Comparison of ENCODE assay signal across 19 cellular contexts in the genomic region with DNA sequence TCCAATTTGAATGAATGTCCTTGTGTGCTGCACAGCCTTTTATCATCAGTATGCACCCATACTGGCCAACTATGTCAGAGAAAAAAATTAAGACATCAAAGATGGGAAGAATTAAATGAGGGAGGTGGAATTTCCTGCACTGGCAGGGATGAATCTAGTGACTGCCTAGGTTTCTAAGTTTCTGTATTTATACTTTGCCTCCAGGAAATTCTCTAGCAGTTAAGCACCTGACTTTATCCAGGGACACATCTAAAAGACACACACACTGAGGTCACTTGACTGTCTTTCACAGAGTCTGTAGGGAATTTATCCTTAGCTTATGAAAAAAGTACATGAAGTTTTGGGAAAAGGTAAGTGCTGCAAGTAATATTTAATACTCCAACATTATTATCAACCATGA.
DNase-seq lines count a peak whose midpoint lies in the region; ATAC-seq, FAIRE-seq and TF ChIP-seq lines count a peak whose summit lies in the region.
"Had no signal": no experiment of that assay in that cellular context is flagged by ENCODE, and none has a peak within 500 bp of the region (broad histone marks: within the 10 kb centered on the region; RNA-seq: fewer than 3 reads in every experiment).

No MANE protein-coding gene starts in this region.

- no peak overlapping the region for H3K4ac ChIP-seq in IMR-90 (ENCODE audit: low read depth, low read length)

- H2AK9ac ChIP-seq in IMR-90 (replicated peaks; ENCODE audit: low read depth, low read length, poor library complexity): no peak overlapping the region

- no peaks in the 10 kb centered on the region for H3K27me3 ChIP-seq in IMR-90 (ENCODE audit: control insufficient read depth, insufficient read depth, low read length)
- no peaks in the 10 kb centered on the region for H3K27me3 ChIP-seq in PC-3 (ENCODE audit: low read length)
- no peaks in the 10 kb centered on the region for H3K27me3 ChIP-seq in tibial artery
- H3K27me3 ChIP-seq: BE2C had no signal

- TF ChIP-seq RAD21 in A549 (conservative IDR thresholded peaks at IDR 0.05 in 1 of 2, IDR thresholded peaks at IDR 0.05 in 1 of 2): no peak
- TF ChIP-seq RAD21 in IMR-90 (IDR thresholded peaks at IDR 0.05; ENCODE audit: low read length): no peak

- no peak for DNase-seq in A549 (ENCODE audit: low read depth in 1 of 2, low spot score in 1 of 2)
- DNase-seq in IMR-90: no peak
- peak; percentile 19 for DNase-seq in PC-3
- DNase-seq in epithelial cell of prostate (ENCODE audit: low read depth, low spot score): no peak
- no peak for DNase-seq in tibial artery
- no peak for DNase-seq in coronary artery (ENCODE audit: low spot score)
- no peak for DNase-seq in NCI-H2196 treated with DMSO at 0.1 percent for 48 hours (lab: John Stamatoyannopoulos, UW; ENCODE audit: unreplicated experiment)
- DNase-seq: BE2C; CD4-positive, alpha-beta memory T cell; DMS153; DMS79 treated with DMSO at 0.1 percent for 48 hours; GOT3 had no signal

- H3K56ac ChIP-seq in IMR-90 (ENCODE audit: extremely low read depth, insufficient read depth, low read length): no peak overlapping the region

- in situ Hi-C loops in IMR-90 (cut with MboI; ENCODE audit: low sequenced_read_pairs): no loop called here

- FAIRE-seq in A549 (lab: Jason Lieb, UNC): no peak
- FAIRE-seq: G401.6, GM12891, HepG2, HTR-8/SVneo had no signal

- H2BK15ac ChIP-seq in IMR-90 (ENCODE audit: low read depth, low read length): no peak overlapping the region

- H4K5ac ChIP-seq in IMR-90 (ENCODE audit: low read depth, low read length): no peak overlapping the region

- H3F3A ChIP-seq in PC-3 (ENCODE audit: low read length, unreplicated experiment): no peaks in the 10 kb centered on the region

- H4K20me1 ChIP-seq in IMR-90 (ENCODE audit: insufficient read depth, low read length): no peaks in the 10 kb centered on the region
- H4K20me1 ChIP-seq in PC-3 (ENCODE audit: low read length): no peaks in the 10 kb centered on the region

- no peaks in the 10 kb centered on the region for H3K9me1 ChIP-seq in IMR-90 (ENCODE audit: insufficient read depth, low read length)

- TF ChIP-seq CTCF in A549 (IDR thresholded peaks at IDR 0.05) (no peak), IMR-90 (conservative IDR thresholded peaks at IDR 0.05; ENCODE audit: low read depth, low read length) (no peak), PC-3 (conservative IDR thresholded peaks at IDR 0.05; ENCODE audit: low read depth, low read length) (no peak), tibial artery (IDR thresholded peaks at IDR 0.05) (no peak), coronary artery (IDR thresholded peaks at IDR 0.05) (no peak)

- no peaks in the 10 kb centered on the region for H3K9me2 ChIP-seq in PC-3 (replicated peaks; ENCODE audit: low read length)

- H2AK5ac ChIP-seq in IMR-90 (ENCODE audit: low read depth, low read length): no peak overlapping the region

- no peaks in the 10 kb centered on the region for H3K36me3 ChIP-seq in IMR-90 (ENCODE audit: control insufficient read depth, insufficient read depth, low read length)
- H3K36me3 ChIP-seq in PC-3 (ENCODE audit: low read depth, low read length): no peaks in the 10 kb centered on the region
- no peaks in the 10 kb centered on the region for H3K36me3 ChIP-seq in tibial artery
- H3K36me3 ChIP-seq: BE2C, HAP-1 had no signal

- POLR2A ChIA-PET in A549 (lab: Yijun Ruan, JAX) (no interaction called here), IMR-90 (lab: Charles Lee; ENCODE audit: unreplicated experiment) (no interaction called here), PC-3 (lab: Charles Lee; ENCODE audit: unreplicated experiment) (interaction anchor here (0.6 kb wide), 1 partner anchor 133 kb away, joined by 13 read pairs; no protein-coding TSS in a partner anchor)

- no peak for ATAC-seq in A549
- ATAC-seq in IMR-90 (ENCODE audit: low read depth): peak; percentile 36
- peak; percentile 63 for ATAC-seq in PC-3
- ATAC-seq in activated CD4-positive, CD25-positive, alpha-beta regulatory T cell treated with anti-CD3 and anti-CD28 coated beads, Interleukin-2, amount 50 U/mL, for 24 hours: no peak
- ATAC-seq: HepG2 had no signal

- CTCF ChIA-PET in A549 (lab: Yijun Ruan, JAX) (no interaction called here), IMR-90 (lab: Yijun Ruan, JAX) (no interaction called here), PC-3 (lab: Charles Lee) (no interaction called here)

- no peaks in the 10 kb centered on the region for H3K79me2 ChIP-seq in PC-3 (ENCODE audit: low read length)

- TF ChIP-seq POLR2A in A549 (IDR thresholded peaks at IDR 0.05; ENCODE audit: low read length): no peak
- no peak for TF ChIP-seq POLR2A in IMR-90 (IDR thresholded peaks at IDR 0.05; ENCODE audit: low read depth, low read length)

- no peak overlapping the region for H3K27ac ChIP-seq in A549
- no peak overlapping the region; the same call in 1 of the 2 replicates for H3K27ac ChIP-seq in IMR-90 (ENCODE audit: insufficient read depth, low read length)
- H3K27ac ChIP-seq in PC-3 (ENCODE audit: low read length): peak overlapping the region; percentile 81
- peak overlapping the region; percentile 42 for H3K27ac ChIP-seq in epithelial cell of prostate
- H3K27ac ChIP-seq in tibial artery: no peak overlapping the region
- H3K27ac ChIP-seq in coronary artery: no peak overlapping the region
- H3K27ac ChIP-seq: C4-2B had no signal

- H3K79me1 ChIP-seq in IMR-90 (ENCODE audit: low read depth in 1 of 2, low read length in 2 of 2): no peaks in the 10 kb centered on the region

- no peak for TF ChIP-seq EP300 in A549 (IDR thresholded peaks at IDR 0.05)

- no peaks in the 10 kb centered on the region for H3K9me3 ChIP-seq in A549
- no peaks in the 10 kb centered on the region for H3K9me3 ChIP-seq in IMR-90 (ENCODE audit: control insufficient read depth, insufficient read depth, low read length)
- no peaks in the 10 kb centered on the region for H3K9me3 ChIP-seq in PC-3 (ENCODE audit: low read length)
- no peaks in the 10 kb centered on the region for H3K9me3 ChIP-seq in tibial artery
- H3K9me3 ChIP-seq: BE2C, HAP-1 had no signal

- peak overlapping the region; percentile 19; the same call in 1 of the 2 replicates for H4K91ac ChIP-seq in IMR-90 (ENCODE audit: insufficient read depth, low read depth, low read length)

- H2BK5ac ChIP-seq in IMR-90 (ENCODE audit: low read depth, low read length, poor library complexity, severe bottlenecking): no peak overlapping the region

- dilution Hi-C loops in IMR-90 (cut with HindIII; ENCODE audit: low sequenced_read_pairs, unreplicated experiment): no loop called here

- H3K4me1 ChIP-seq in A549: 0 out of 3 replicates have a peak, but pooled peaks cover 10% of the 10 kb centered on the region
- peaks cover 2% of the 10 kb centered on the region for H3K4me1 ChIP-seq in IMR-90 (ENCODE audit: control insufficient read depth, insufficient read depth, low read length)
- H3K4me1 ChIP-seq in PC-3 (ENCODE audit: insufficient read depth, low read length): peaks cover 35% of the 10 kb centered on the region
- no peaks in the 10 kb centered on the region for H3K4me1 ChIP-seq in tibial artery
- H3K4me1 ChIP-seq: BE2C had no signal

- H4K8ac ChIP-seq in IMR-90 (ENCODE audit: low read depth in 2 of 2, low read length in 2 of 2): 0 out of 4 replicates have a peak overlapping the region, but pooled peaks of 1 of the 2 experiments have one; percentile 1

- peak overlapping the region; percentile 59 for H2BK20ac ChIP-seq in IMR-90 (ENCODE audit: low read depth, low read length)

- H3K9ac ChIP-seq in IMR-90 (ENCODE audit: low read depth, low read length) (no peak overlapping the region), PC-3 (ENCODE audit: low read length) (peak overlapping the region; percentile 35)

- no TSS peak for BruUV-seq in IMR-90 (replicated peaks; lab: Mats Ljungman, UMichigan)
- BruUV-seq in PC-3 (replicated peaks; lab: Mats Ljungman, UMichigan): no TSS peak

- H2AFZ ChIP-seq in IMR-90 (replicated peaks; ENCODE audit: low read length, poor library complexity) (no peak overlapping the region), PC-3 (ENCODE audit: low read length) (no peak overlapping the region)

- no peak overlapping the region for H3K4me3 ChIP-seq in A549
- H3K4me3 ChIP-seq in IMR-90 (ENCODE audit: insufficient read depth, low read depth, low read length): no peak overlapping the region
- no peak overlapping the region for H3K4me3 ChIP-seq in PC-3 (ENCODE audit: low read length)
- H3K4me3 ChIP-seq in tibial artery: no peak overlapping the region
- no peak overlapping the region for H3K4me3 ChIP-seq in coronary artery
- H3K4me3 ChIP-seq: HAP-1 had no signal

- intact Hi-C loops in IMR-90 (cut with micrococcal nuclease): no loop called here
- intact Hi-C loops in PC-3 (cut with micrococcal nuclease): loop anchor here (5.0 kb wide), 1 partner anchor 105 kb away; no protein-coding TSS in a partner anchor
- intact Hi-C loops in tibial artery (cut with DNase I; ENCODE audit: low total_unique reads): no loop called here

- H2BK120ac ChIP-seq in IMR-90 (ENCODE audit: low read depth, low read length): peak overlapping the region; percentile 45

- no peak overlapping the region for H3K14ac ChIP-seq in IMR-90 (replicated peaks; ENCODE audit: low read depth, low read length)

- H3K23ac ChIP-seq in IMR-90 (ENCODE audit: low read depth, low read length): 0 out of 2 replicates have a peak overlapping the region, but pooled peaks have one; percentile 12

- H3K18ac ChIP-seq in IMR-90 (ENCODE audit: low read depth, low read length): peak overlapping the region; percentile 34; the same call in 1 of the 2 replicates

- H3K4me2 ChIP-seq in A549 (peak overlapping the region; percentile 32; the same call in 2 of the 3 replicates), IMR-90 (ENCODE audit: low read depth, low read length) (peak overlapping the region; percentile 6; the same call in 1 of the 2 replicates), PC-3 (ENCODE audit: low read length) (peak overlapping the region; percentile 58)

TF ChIP-seq in A549, 52 proteins besides CTCF, POLR2A, EP300 and RAD21 (continues in another document):
- TF ChIP-seq FOXS1 (CRISPR knock-in tag; IDR thresholded peaks at IDR 0.05) (no peak), NR3C1 (IDR thresholded peaks at IDR 0.05) (no peak), NFE2L2 (conservative IDR thresholded peaks at IDR 0.05; ENCODE audit: low read length) (no peak)

TF ChIP-seq in IMR-90, 13 proteins besides CTCF, POLR2A, EP300 and RAD21 (continues in another document):
- TF ChIP-seq, protein P1, sequence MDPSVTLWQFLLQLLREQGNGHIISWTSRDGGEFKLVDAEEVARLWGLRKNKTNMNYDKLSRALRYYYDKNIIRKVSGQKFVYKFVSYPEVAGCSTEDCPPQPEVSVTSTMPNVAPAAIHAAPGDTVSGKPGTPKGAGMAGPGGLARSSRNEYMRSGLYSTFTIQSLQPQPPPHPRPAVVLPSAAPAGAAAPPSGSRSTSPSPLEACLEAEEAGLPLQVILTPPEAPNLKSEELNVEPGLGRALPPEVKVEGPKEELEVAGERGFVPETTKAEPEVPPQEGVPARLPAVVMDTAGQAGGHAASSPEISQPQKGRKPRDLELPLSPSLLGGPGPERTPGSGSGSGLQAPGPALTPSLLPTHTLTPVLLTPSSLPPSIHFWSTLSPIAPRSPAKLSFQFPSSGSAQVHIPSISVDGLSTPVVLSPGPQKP (IDR thresholded peaks at IDR 0.05; ENCODE audit: borderline replicate concordance, low read depth, low read length): no peak
- TF ChIP-seq FOS (IDR thresholded peaks at IDR 0.05; ENCODE audit: low read depth, low read length): no peak
- no peak for TF ChIP-seq RCOR1 (IDR thresholded peaks at IDR 0.05; ENCODE audit: insufficient replicate concordance, low read length)
- no peak for TF ChIP-seq MXI1 (IDR thresholded peaks at IDR 0.05; ENCODE audit: borderline replicate concordance, low read depth, low read length)

Comparison
In these comparisons a context has a peak if more than half of its experiments do, and no peak if none do; other contexts are left out.
1. ATAC-seq: peak in IMR-90 (single experiment) and PC-3 (single experiment); none in A549 (0 of 2) and activated CD4-positive, CD25-positive, alpha-beta regulatory T cell treated with anti-CD3 and anti-CD28 coated beads, Interleukin-2, amount 50 U/mL, for 24 hours (0 of 2).
2. H3K27ac ChIP-seq: peak in PC-3 (single experiment) and epithelial cell of prostate (single experiment); none in A549 (0 of 2), IMR-90 (single experiment), tibial artery (0 of 2) and coronary artery (0 of 2).
3. H3K4me2 ChIP-seq: peak in every context shown above with its lines; median percentile 58 in PC-3; 32 in A549; 6 in IMR-90.